ENCODE assay signal across 9 cellular contexts in the genomic region with DNA sequence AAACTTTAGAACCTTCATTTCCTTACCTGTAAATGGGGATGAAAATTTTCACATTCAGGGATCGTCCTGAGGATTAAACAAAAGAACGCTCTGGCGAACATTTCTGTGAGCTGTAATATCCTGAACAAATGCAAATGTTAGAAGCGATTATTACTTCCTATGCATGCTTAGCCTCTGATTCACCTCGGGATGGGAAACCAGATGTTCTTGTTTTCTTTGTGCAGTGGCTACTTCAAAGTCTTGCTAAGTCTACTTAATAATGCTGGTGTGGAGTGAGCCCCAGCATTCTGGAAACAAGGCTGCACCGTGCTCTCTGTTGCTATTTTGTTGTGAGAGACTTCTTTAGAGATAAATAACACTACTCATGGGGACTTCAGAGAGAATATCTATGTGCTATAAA.
A peak's percentile ranks its signal among the peaks of the same experiment; 100 is the strongest.
DNase-seq lines count a peak whose midpoint lies in the region; TF ChIP-seq lines count a peak whose summit lies in the region.
"Had no signal": no experiment of that assay in that cellular context is flagged by ENCODE, and none has a peak within 500 bp of the region (broad histone marks: within the 10 kb centered on the region; RNA-seq: fewer than 3 reads in every experiment).

No MANE protein-coding gene starts in this region.

- no peak for TF ChIP-seq CTCF in fibroblast of the aortic adventitia (IDR thresholded peaks at IDR 0.05; ENCODE audit: insufficient read depth, low read length)
- TF ChIP-seq CTCF in tibial artery (IDR thresholded peaks at IDR 0.05), result no peak

- H3K4me3 ChIP-seq in HAP-1 (no peak overlapping the region), fibroblast of the aortic adventitia (ENCODE audit: low read depth, low read length) (no peak overlapping the region), skin epidermis (no peak overlapping the region), tibial artery (no peak overlapping the region)

- peak overlapping the region in 11 of 21 experiments; percentile 2 to 63 (median 48) for H3K27ac ChIP-seq in skin epidermis
- H3K27ac ChIP-seq in tibial artery, result no peak overlapping the region

- H3K27me3 ChIP-seq in HAP-1 (ENCODE audit: low read depth) (peaks cover 18% of the 10 kb centered on the region), tibial artery (no peaks in the 10 kb centered on the region)

- intact Hi-C loops in tibial artery (cut with DNase I; ENCODE audit: low total_unique reads), result no loop called here

- DNase-seq in HAP-1 (ENCODE audit: low spot score in 2 of 2) (peak; percentile 17 to 25), T1000 (lab: John Stamatoyannopoulos, UW) (peak; percentile 5), fibroblast of the aortic adventitia (ENCODE audit: low read depth) (peak; percentile 62), tibial artery (no peak), activated T-cell treated with anti-CD3 and anti-CD28 coated beads for 4 hours (no peak)
- no peak for DNase-seq in activated CD8-positive, alpha-beta memory T cell treated with anti-CD3 and anti-CD28 coated beads for 24 hours
- DNase-seq in stimulated activated CD4-positive, alpha-beta T cell treated with anti-CD3 and anti-CD28 coated beads, Interleukin-2, amount 100 ng/mL, for 48 hours, result no peak
- DNase-seq: right cardiac atrium had no signal

- peaks cover 5% of the 10 kb centered on the region for H3K4me1 ChIP-seq in HAP-1
- H3K4me1 ChIP-seq in tibial artery, result peaks cover 0 to 19% (median 13%) of the 10 kb centered on the region in 4 donors

- in situ Hi-C loops in HAP-1 (cut with MboI; ENCODE audit: low sequenced_read_pairs), result no loop called here

- H3K9me3 ChIP-seq in HAP-1 (no peaks in the 10 kb centered on the region), tibial artery (no peaks in the 10 kb centered on the region)

- H3K36me3 ChIP-seq in HAP-1 (replicated peaks) (no peaks in the 10 kb centered on the region), tibial artery (no peaks in the 10 kb centered on the region)

Comparison
In these comparisons a context has a peak if more than half of its experiments do, and no peak if none do; other contexts are left out.
1. DNase-seq: peak in HAP-1 (2 of 2), T1000 (single experiment) and fibroblast of the aortic adventitia (single experiment); none in activated CD8-positive, alpha-beta memory T cell treated with anti-CD3 and anti-CD28 coated beads for 24 hours (single experiment), tibial artery (0 of 2), stimulated activated CD4-positive, alpha-beta T cell treated with anti-CD3 and anti-CD28 coated beads, Interleukin-2, amount 100 ng/mL, for 48 hours (0 of 2) and activated T-cell treated with anti-CD3 and anti-CD28 coated beads for 4 hours (single experiment).
2. H3K27ac ChIP-seq: peak in skin epidermis (11 of 21); none in tibial artery (0 of 2).